ENCODE assay signal across 13 cellular contexts in the genomic region with DNA sequence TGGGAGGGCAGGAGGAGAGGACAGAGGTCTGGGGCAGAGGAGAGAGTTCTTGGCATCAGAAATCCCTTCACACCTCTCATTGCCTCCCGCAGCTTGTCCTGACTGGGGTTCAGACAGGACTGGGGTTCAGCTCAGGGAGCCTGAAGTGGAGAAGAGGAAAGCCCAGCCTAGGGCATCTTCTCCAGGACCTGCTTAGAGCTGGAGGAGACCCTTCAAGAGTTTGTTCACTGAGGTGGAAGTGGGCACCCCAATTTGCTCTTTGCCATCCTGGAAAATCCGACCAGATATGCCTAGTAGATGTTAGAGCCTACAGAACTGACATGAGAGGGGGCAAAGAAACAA. TPM values are rescaled to one million over a fixed set of nuclear protein-coding genes. Genes with fewer than 3 reads are reported as not detected.
DNase-seq lines count a peak whose midpoint lies in the region; ATAC-seq and TF ChIP-seq lines count a peak whose summit lies in the region.
"Had no signal": no experiment of that assay in that cellular context is flagged by ENCODE, and none has a peak within 500 bp of the region (broad histone marks: within the 10 kb centered on the region; RNA-seq: fewer than 3 reads in every experiment).

No MANE protein-coding gene starts in this region.

- DNase-seq in Panc1 (ENCODE audit: low read depth, low spot score) (no peak), kidney epithelial cell (ENCODE audit: low read depth) (no peak), stomach (no peak), left ventricle myocardium superior (no peak), cardiac septum (ENCODE audit: low spot score) (no peak), SHP77 treated with DMSO at 0.1 percent for 48 hours (lab: John Stamatoyannopoulos, UW) (no peak)
- DNase-seq: activated CD4-positive, alpha-beta T cell treated with anti-CD3 and anti-CD28 coated beads, Interleukin-2, amount 10 ng/mL, durations not matched to agents 24 days and 14 days; activated T-cell treated with anti-CD3 and anti-CD28 coated beads, Interleukin-2, amount 50 U/mL, for 48 hours; naive B cell; stimulated activated CD4-positive, alpha-beta T cell treated with anti-CD3 and anti-CD28 coated beads, Interleukin-4, amount 100 ng/mL, for 24 hours; stimulated activated naive CD4-positive, alpha-beta T cell; T-cell had no signal

- H3K4me1 ChIP-seq in Panc1 (ENCODE audit: control insufficient read depth, insufficient read depth, low read length): peaks cover 79% of the 10 kb centered on the region
- H3K4me1 ChIP-seq in stomach: peaks cover 15 to 77% (median 45%) of the 10 kb centered on the region in 4 donors

- ATAC-seq in Panc1: no peak
- ATAC-seq in left ventricle myocardium superior: no peak
- ATAC-seq: T-cell had no signal

- 18 to 47% (median 35%) methylated on average over 2 of the region's 2 CpGs for WGBS in stomach, 5 donors

- intact Hi-C loops in Panc1 (cut with micrococcal nuclease; ENCODE audit: unreplicated experiment): no loop called here
- intact Hi-C loops in stomach (cut with DNase I; ENCODE audit: low total_unique reads): no loop called here
- intact Hi-C loops in left ventricle myocardium superior (cut with micrococcal nuclease): no loop called here
- intact Hi-C loops in cardiac septum (cut with DNase I): loop anchor here (2.0 kb wide), 1 partner anchor 95 kb away; no protein-coding TSS in a partner anchor

- TF ChIP-seq EP300 in stomach (IDR thresholded peaks at IDR 0.05): no peak

- POLR2A ChIA-PET in Panc1 (lab: Charles Lee): interaction anchor here (0.5 to 2.0 kb wide), 6 partner anchors 10 to 44 kb away, joined by 3 to 7 read pairs (median 4); no protein-coding TSS in a partner anchor

- CTCF ChIA-PET in Panc1 (lab: Charles Lee): interaction anchor here (0.6 to 2.0 kb wide), 10 partner anchors 18 to 429 kb away, joined by 3 to 8 read pairs (median 4); a partner anchor contains a TSS

- H3K27ac ChIP-seq in Panc1 (ENCODE audit: low read length) (peak overlapping the region; percentile 99), stomach (peak overlapping the region; percentile 48 to 95 (median 93))
- H3K27ac ChIP-seq: BLaER1 treated with 17β-estradiol and CSF1 and Interleukin-3, amounts not matched to agents 10 nM and 100 nM had no signal

- H3K36me3 ChIP-seq in Panc1 (ENCODE audit: control insufficient read depth, insufficient read depth, low read length): no peaks in the 10 kb centered on the region
- H3K36me3 ChIP-seq in kidney epithelial cell (ENCODE audit: control insufficient read depth, insufficient read depth, low read length): peaks cover 3% of the 10 kb centered on the region
- no peaks in the 10 kb centered on the region for H3K36me3 ChIP-seq in stomach
- H3K36me3 ChIP-seq: BLaER1 treated with 17β-estradiol and CSF1 and Interleukin-3, amounts not matched to agents 10 nM and 100 nM had no signal

- in situ Hi-C loops in Panc1 (cut with HindIII; ENCODE audit: low pct_unique_long_range_greater_than_20kb, low sequenced_read_pairs): no loop called here

- TF ChIP-seq CTCF in Panc1 (IDR thresholded peaks at IDR 0.05) (no peak), kidney epithelial cell (IDR thresholded peaks at IDR 0.05; ENCODE audit: insufficient read depth, low read length, poor library complexity, severe bottlenecking) (no peak), stomach (IDR thresholded peaks at IDR 0.05) (no peak)

- H3K9me3 ChIP-seq in Panc1 (ENCODE audit: control insufficient read depth, insufficient read depth, low read depth, low read length): no peaks in the 10 kb centered on the region
- no peaks in the 10 kb centered on the region for H3K9me3 ChIP-seq in stomach
- H3K9me3 ChIP-seq: BLaER1 treated with 17β-estradiol and CSF1 and Interleukin-3, amounts not matched to agents 10 nM and 100 nM had no signal

- H3K4me3 ChIP-seq in Panc1 (ENCODE audit: low read depth in 2 of 2, low read length in 2 of 2) (peak overlapping the region; percentile 70 to 99), kidney epithelial cell (ENCODE audit: low read depth, low read length) (peak overlapping the region; percentile 68), stomach (peak overlapping the region; percentile 50 to 56 (median 54))

- no peak for TF ChIP-seq POLR2A in stomach (IDR thresholded peaks at IDR 0.05)

- BruUV-seq in Panc1 (replicated peaks; lab: Mats Ljungman, UMichigan): no TSS peak

- H3K27me3 ChIP-seq in Panc1 (ENCODE audit: control insufficient read depth, insufficient read depth, low read length) (no peaks in the 10 kb centered on the region), kidney epithelial cell (ENCODE audit: control insufficient read depth, insufficient read depth, low read length) (no peaks in the 10 kb centered on the region), stomach (peaks cover under 1 to 100% (median 76%) of the 10 kb centered on the region in 3 donors)

RNA-seq across cellular contexts. Expression of a gene that starts 2.0 kb away (rescaled TPM):
- total RNA-seq in Panc1 (2021; ENCODE audit: unreplicated experiment) (127 TPM), kidney epithelial cell (24.0 and 31.1 TPM in 2 replicates), stomach (10 to 100 TPM in 4 of 5 donors, 1 to 10 TPM in 1; 6.1 to 77.6 (median 17.0) TPM), left ventricle myocardium superior (2.7 TPM), cardiac septum (4.2 TPM)
- polyA plus RNA-seq in Panc1 (2012; ENCODE audit: insufficient read length): 113 TPM
- polyA plus RNA-seq in stomach: 1 to 10 TPM; 2.8 to 9.5 (median 3.8) TPM

RNA-seq across cellular contexts. Expression of a gene that starts 5.5 kb away (rescaled TPM):
- total RNA-seq in Panc1 (2021; ENCODE audit: unreplicated experiment): 67.2 TPM
- 64.4 TPM for polyA plus RNA-seq in Panc1 (2012; ENCODE audit: insufficient read length)
- 3.6 and 3.8 TPM in 2 replicates for total RNA-seq in kidney epithelial cell
- 10 to 100 TPM in 2 of 5 donors, under 1 TPM in 2, not detected in 1; 0.43 to 50.4 (median 6.2) TPM for total RNA-seq in stomach
- polyA plus RNA-seq in stomach: 1 to 10 TPM; 2.2 to 2.7 (median 2.4) TPM
- total RNA-seq in left ventricle myocardium superior: not detected
- not detected for total RNA-seq in cardiac septum
- total RNA-seq: activated CD4-positive, alpha-beta T cell treated with anti-CD3 and anti-CD28 coated beads, Interleukin-2, amount 10 ng/mL, durations not matched to agents 24 days and 14 days; T-cell had no signal

RNA-seq across cellular contexts. Expression of a gene that starts 9.9 kb away (rescaled TPM):
- total RNA-seq in Panc1 (2021; ENCODE audit: unreplicated experiment) (27.9 TPM), kidney epithelial cell (3.6 and 4.4 TPM in 2 replicates), stomach (1 to 10 TPM in 1 of 5 donors, under 1 TPM in 2, not detected in 2; 0.45 to 5.1 (median 0.58) TPM), left ventricle myocardium superior (0.79 TPM), cardiac septum (1.6 TPM)
- polyA plus RNA-seq in Panc1 (2012; ENCODE audit: insufficient read length): 19.4 TPM
- polyA plus RNA-seq in stomach: 1 to 10 TPM; 1.7 to 4.6 (median 2.6) TPM

RNA-seq across cellular contexts. Expression of a gene that starts 16.7 kb away (rescaled TPM):
- total RNA-seq in Panc1 (2021; ENCODE audit: unreplicated experiment) (196 TPM), kidney epithelial cell (29.8 and 30.7 TPM in 2 replicates), stomach (100 to 1,000 TPM in 1 of 5 donors, 10 to 100 TPM in 3, 1 to 10 TPM in 1; 4.2 to 150 (median 11.9) TPM), left ventricle myocardium superior (0.20 TPM), cardiac septum (0.92 TPM)
- 167 TPM for polyA plus RNA-seq in Panc1 (2012; ENCODE audit: insufficient read length)
- polyA plus RNA-seq in stomach: 10 to 100 TPM in 1 of 3 donors, 1 to 10 TPM in 2; 5.7 to 10.2 (median 7.8) TPM

RNA-seq across cellular contexts. Expression of a gene that starts 22.8 kb away (rescaled TPM):
- total RNA-seq in Panc1 (2021; ENCODE audit: unreplicated experiment) (44.0 TPM), kidney epithelial cell (26.3 and 27.2 TPM in 2 replicates), stomach (10 to 100 TPM in 1 of 5 donors, 1 to 10 TPM in 4; 1.8 to 16.5 (median 2.3) TPM), left ventricle myocardium superior (0.30 TPM), cardiac septum (0.22 TPM)
- polyA plus RNA-seq in Panc1 (2012; ENCODE audit: insufficient read length): 36.5 TPM
- 1 to 10 TPM; 1.0 to 8.2 (median 2.8) TPM for polyA plus RNA-seq in stomach
